23 cellular contexts compared by ENCODE assay signal in the genomic region with DNA sequence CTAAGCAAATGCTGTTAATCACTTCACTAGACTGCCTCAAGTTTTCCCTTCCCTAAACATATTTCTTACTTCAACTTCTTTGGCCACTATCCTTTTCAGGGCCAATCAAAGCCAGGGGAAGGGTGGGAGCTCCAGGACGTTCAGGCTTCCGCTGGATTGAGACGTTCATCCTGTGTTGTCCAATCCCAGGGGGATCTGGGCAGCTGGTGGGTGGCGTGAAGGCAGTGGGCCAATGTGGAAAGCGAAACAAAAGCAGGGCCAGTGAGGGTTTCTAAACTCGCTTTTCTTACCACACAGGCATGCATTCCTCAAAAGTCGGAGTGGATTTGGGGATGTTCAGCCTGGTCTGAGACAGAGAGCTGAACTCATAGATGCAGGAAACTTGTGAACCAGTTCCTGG. TPM values are rescaled to one million over a fixed set of nuclear protein-coding genes. Genes with fewer than 3 reads are reported as not detected.
DNase-seq lines count a peak whose midpoint lies in the region; ATAC-seq and TF ChIP-seq lines count a peak whose summit lies in the region.
"Had no signal": no experiment of that assay in that cellular context is flagged by ENCODE, and none has a peak within 500 bp of the region (broad histone marks: within the 10 kb centered on the region; RNA-seq: fewer than 3 reads in every experiment).

No MANE protein-coding gene starts in this region.

- H3K27me3 ChIP-seq in right cardiac atrium (ENCODE audit: control insufficient read depth, insufficient read depth) (no peaks in the 10 kb centered on the region), subcutaneous abdominal adipose tissue (ENCODE audit: control insufficient read depth in 5 of 5, insufficient read depth in 4 of 5, low read length in 5 of 5) (peaks cover 0 to 6% (median 0%) of the 10 kb centered on the region in 5 donors)

- 52% methylated on average over 7 of the region's 7 CpGs for whole genome bisulfite sequencing in right cardiac atrium

- no peaks in the 10 kb centered on the region for H3K36me3 ChIP-seq in subcutaneous abdominal adipose tissue (ENCODE audit: control insufficient read depth in 5 of 5, insufficient read depth in 5 of 5, low read length in 5 of 5)

- no peak for TF ChIP-seq CTCF in fibroblast of mammary gland (conservative IDR thresholded peaks at IDR 0.05; ENCODE audit: control insufficient read depth, insufficient read depth, low read depth, low read length)

- H3K4me3 ChIP-seq in fibroblast of mammary gland (ENCODE audit: control insufficient read depth, low read depth, low read length) (peak overlapping the region; percentile 10), right cardiac atrium (ENCODE audit: low read length) (no peak overlapping the region), subcutaneous abdominal adipose tissue (ENCODE audit: low read depth in 1 of 5, low read length in 5 of 5) (peak overlapping the region in 4 of 5 donors; percentile 13 to 51 (median 42))
- H3K4me3 ChIP-seq: GM12878, K562, PC-9 had no signal

- H3K9me3 ChIP-seq in right cardiac atrium (ENCODE audit: control insufficient read depth, low read length) (no peaks in the 10 kb centered on the region), subcutaneous abdominal adipose tissue (ENCODE audit: control insufficient read depth in 5 of 5, low read length in 5 of 5) (no peaks in the 10 kb centered on the region)

- ATAC-seq in Right ventricle myocardium inferior (peak; percentile 57), right cardiac atrium (peak; percentile 65 to 83)
- ATAC-seq: GM12878, K562 had no signal

- DNase-seq in Right ventricle myocardium inferior (ENCODE audit: missing footprints): no peak
- DNase-seq in cardiac septum (ENCODE audit: low spot score): no peak
- peak; percentile 65 for DNase-seq in fibroblast of mammary gland (ENCODE audit: low read depth)
- peak; percentile 32 to 71 (median 63) for DNase-seq in right cardiac atrium
- no peak for DNase-seq in RPMI8226
- no peak for DNase-seq in GM19238 (ENCODE audit: insufficient read length, low spot score)
- no peak for DNase-seq in DMS153 (lab: John Stamatoyannopoulos, UW)
- DNase-seq: 8988T; Calu3; CD4-positive, alpha-beta T cell; DMS53; EL; NCI-H187; NCI-H226; NCI-H524; NCI-H82; PC-9 had no signal

- H3K27ac ChIP-seq in right cardiac atrium (ENCODE audit: low read length): no peak overlapping the region
- no peak overlapping the region for H3K27ac ChIP-seq in subcutaneous abdominal adipose tissue (ENCODE audit: low read depth, low read length)
- H3K27ac ChIP-seq: PC-9 had no signal

- H3K4me1 ChIP-seq in right cardiac atrium (ENCODE audit: control insufficient read depth, insufficient read depth, low read length): no peaks in the 10 kb centered on the region
- H3K4me1 ChIP-seq in subcutaneous abdominal adipose tissue (ENCODE audit: control insufficient read depth in 5 of 5, insufficient read depth in 5 of 5, low read length in 5 of 5): peaks cover 0 to 9% (median 6%) of the 10 kb centered on the region in 5 donors

- H3K9ac ChIP-seq in subcutaneous abdominal adipose tissue (ENCODE audit: low read length in 5 of 5): peak overlapping the region in 1 of 5 donors; percentile 35

- intact Hi-C loops in Right ventricle myocardium inferior (cut with DNase I) (no loop called here), cardiac septum (cut with DNase I) (no loop called here), right cardiac atrium (cut with DNase I) (loop anchor here in 1 of 4 donors (10.0 kb wide), 1 partner anchor 228 kb away; no protein-coding TSS in a partner anchor)

RNA-seq across cellular contexts. Expression of gene CXCL13, which starts 7.6 kb away (rescaled TPM):
- total RNA-seq in Right ventricle myocardium inferior (not detected), cardiac septum (not detected), right cardiac atrium (not detected)
- not detected for polyA plus RNA-seq in right cardiac atrium
- total RNA-seq: Calu3; CD4-positive, alpha-beta T cell; GM12878; H1; K562; PC-9; SK-MEL-5 had no signal
- polyA plus RNA-seq: AG04450, H1, K562 had no signal

Comparison
In these comparisons a context has a peak if more than half of its experiments do, and no peak if none do; other contexts are left out.
1. DNase-seq: peak in fibroblast of mammary gland (single experiment) and right cardiac atrium (3 of 3); none in Right ventricle myocardium inferior (single experiment), cardiac septum (single experiment), RPMI8226 (single experiment), GM19238 (single experiment) and DMS153 (single experiment).